Comparison of ENCODE assay signal across 15 cellular contexts in the genomic region with DNA sequence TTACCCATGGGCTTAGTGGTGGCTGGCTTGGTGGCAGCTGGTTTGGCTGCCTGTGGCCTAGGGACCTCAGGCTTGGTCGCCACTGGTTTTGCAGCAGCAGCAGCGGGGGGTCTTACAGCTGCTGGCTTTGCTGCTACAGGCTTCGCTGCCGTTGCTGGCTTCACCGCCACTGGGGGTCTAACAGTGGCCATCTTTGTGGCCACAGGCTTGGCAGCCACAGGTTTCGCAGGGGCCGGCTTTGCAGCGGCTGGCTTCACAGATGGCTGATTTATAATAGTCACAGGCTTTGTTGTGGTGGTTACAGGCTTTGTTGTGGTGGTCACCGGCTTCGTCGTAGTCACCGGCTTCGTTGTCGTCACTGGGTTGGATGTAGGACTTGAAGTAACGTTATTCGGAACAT.
"Had no signal": no experiment of that assay in that cellular context is flagged by ENCODE, and none has a peak within 500 bp of the region (broad histone marks: within the 10 kb centered on the region; RNA-seq: fewer than 3 reads in every experiment).

No MANE protein-coding gene starts in this region.

- H3K27me3 ChIP-seq: colonic mucosa, hepatocyte, pancreas, SJCRH30, suprapubic skin, upper lobe of left lung had no signal

- H3K4me1 ChIP-seq: colonic mucosa, pancreas, SJCRH30, suprapubic skin, upper lobe of left lung had no signal

- H3K36me3 Mint-ChIP-seq: activated naive CD4-positive, alpha-beta T cell treated with anti-CD3 and anti-CD28 coated beads, Interleukin-2, amount 50 U/mL, for 24 hours had no signal

- H3K27ac ChIP-seq: colonic mucosa, hepatocyte, pancreas, SJCRH30, suprapubic skin, upper lobe of left lung had no signal

- H3K36me3 ChIP-seq: colonic mucosa, pancreas, SJCRH30 had no signal

- H3K79me2 ChIP-seq: hepatocyte had no signal

- H3K4me3 ChIP-seq: colonic mucosa, hepatocyte, pancreas, SJCRH30, suprapubic skin, upper lobe of left lung had no signal

- H3K27ac Mint-ChIP-seq: activated naive CD4-positive, alpha-beta T cell treated with anti-CD3 and anti-CD28 coated beads, Interleukin-2, amount 50 U/mL, for 24 hours; activated T-cell treated with anti-CD3 and anti-CD28 coated beads, Interleukin-2, amount 50 U/mL, for 24 hours had no signal

- H3K4me3 Mint-ChIP-seq: activated naive CD4-positive, alpha-beta T cell treated with anti-CD3 and anti-CD28 coated beads, Interleukin-2, amount 50 U/mL, for 24 hours; activated T-cell treated with anti-CD3 and anti-CD28 coated beads, Interleukin-2, amount 50 U/mL, for 24 hours had no signal

- H3K9me3 Mint-ChIP-seq: activated naive CD4-positive, alpha-beta T cell treated with anti-CD3 and anti-CD28 coated beads, Interleukin-2, amount 50 U/mL, for 24 hours; activated T-cell treated with anti-CD3 and anti-CD28 coated beads, Interleukin-2, amount 50 U/mL, for 24 hours had no signal

- DNase-seq: activated CD4-positive, CD25-positive, alpha-beta regulatory T cell treated with anti-CD3 and anti-CD28 coated beads, Interleukin-2, amount 50 U/mL, for 72 hours; activated effector memory CD4-positive, alpha-beta T cell treated with Interleukin-2 at 50 U/mL for 16 hours; activated T-cell treated with anti-CD3 and anti-CD28 coated beads, Interleukin-2, amount 50 U/mL, for 24 hours; amniotic stem cell; colonic mucosa; pancreas; retina; SJCRH30; small intestine; stimulated activated naive CD8-positive, alpha-beta T cell treated with anti-CD3 and anti-CD28 coated beads, Interleukin-15, Interleukin-2, amounts not matched to agents 100 U/mL and 50 U/mL, for 24 hours; upper lobe of left lung had no signal

- H2AFZ ChIP-seq: hepatocyte had no signal

- ATAC-seq: left lobe of liver; pancreas; stimulated activated naive CD8-positive, alpha-beta T cell treated with anti-CD3 and anti-CD28 coated beads, Interleukin-15, Interleukin-2, amounts not matched to agents 100 U/mL and 50 U/mL, for 24 hours had no signal

- H3K27me3 Mint-ChIP-seq: activated naive CD4-positive, alpha-beta T cell treated with anti-CD3 and anti-CD28 coated beads, Interleukin-2, amount 50 U/mL, for 24 hours; activated T-cell treated with anti-CD3 and anti-CD28 coated beads, Interleukin-2, amount 50 U/mL, for 24 hours had no signal

- H3K4me1 Mint-ChIP-seq: activated naive CD4-positive, alpha-beta T cell treated with anti-CD3 and anti-CD28 coated beads, Interleukin-2, amount 50 U/mL, for 24 hours had no signal

- H3K4me2 ChIP-seq: hepatocyte had no signal

- H3K9me3 ChIP-seq: colonic mucosa, pancreas, SJCRH30, suprapubic skin, upper lobe of left lung had no signal
